ENCODE assay signal across 9 cellular contexts in the genomic region with DNA sequence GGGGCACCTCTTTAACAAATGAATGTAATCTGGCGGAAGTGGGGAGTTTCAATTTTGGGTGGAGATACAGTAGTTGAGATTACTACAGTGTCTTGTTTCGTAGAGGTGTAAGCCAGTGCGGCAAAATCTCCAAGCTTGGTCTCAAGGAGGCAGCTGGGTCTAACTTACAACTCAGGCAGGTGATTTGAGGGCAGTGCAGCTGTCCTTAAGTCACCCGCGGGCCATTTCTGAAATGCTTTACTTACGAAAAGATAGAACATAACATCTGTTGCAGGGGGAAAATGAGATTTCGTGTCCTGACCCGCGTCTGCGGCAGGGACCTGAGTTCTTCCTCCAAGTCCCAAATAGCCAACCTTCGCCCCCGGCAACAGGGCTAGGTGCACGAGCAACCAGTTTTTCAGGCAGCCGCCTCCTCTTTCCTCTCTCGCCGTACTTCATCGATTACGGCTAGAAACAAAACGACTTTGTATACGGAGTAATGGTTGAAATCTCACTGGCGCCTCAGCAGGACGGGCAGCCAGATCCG. TPM values are rescaled to one million over a fixed set of nuclear protein-coding genes. Genes with fewer than 3 reads are reported as not detected.
DNase-seq lines count a peak whose midpoint lies in the region; ATAC-seq and TF ChIP-seq lines count a peak whose summit lies in the region.
"Had no signal": no experiment of that assay in that cellular context is flagged by ENCODE, and none has a peak within 500 bp of the region (broad histone marks: within the 10 kb centered on the region; RNA-seq: fewer than 3 reads in every experiment).

No MANE protein-coding gene starts in this region.

- peaks cover 5 to 30% (median 15%) of the 10 kb centered on the region in 3 donors for H3K4me1 ChIP-seq in esophagus squamous epithelium

- DNase-seq in NCI-H2227 (lab: John Stamatoyannopoulos, UW; ENCODE audit: unreplicated experiment): peak; percentile 56
- DNase-seq in NCI-H2227 treated with DMSO at 0.1 percent for 48 hours (lab: John Stamatoyannopoulos, UW): no peak
- DNase-seq in GM20000 (ENCODE audit: low spot score): peak; percentile 81
- no peak for DNase-seq in esophagus squamous epithelium (lab: John Stamatoyannopoulos, UW)
- no peak for DNase-seq in neural crest cell (ENCODE audit: low read depth, low spot score)
- DNase-seq in GOT3 (lab: John Stamatoyannopoulos, UW): no peak

- peak overlapping the region; percentile 97 for H3K27ac Mint-ChIP-seq in neural crest cell (ENCODE audit: unreplicated experiment)

- no peaks in the 10 kb centered on the region for H3K27me3 ChIP-seq in SU-DHL-6 (ENCODE audit: low read length)
- no peaks in the 10 kb centered on the region for H3K27me3 ChIP-seq in esophagus squamous epithelium

- no peaks in the 10 kb centered on the region for H3K27me3 Mint-ChIP-seq in neural crest cell (ENCODE audit: low read depth)

- H3F3A ChIP-seq in SU-DHL-6 (ENCODE audit: insufficient read depth): peaks cover 9% of the 10 kb centered on the region; the same call in 1 of the 2 replicates

- H3K9me3 ChIP-seq in SU-DHL-6 (ENCODE audit: insufficient read depth, low read length): no peaks in the 10 kb centered on the region; the same call in 1 of the 2 replicates
- H3K9me3 ChIP-seq in esophagus squamous epithelium: no peaks in the 10 kb centered on the region

- no peak for TF ChIP-seq CTCF in GM20000 (IDR thresholded peaks at IDR 0.05; ENCODE audit: extremely low read depth, missing control alignments)
- TF ChIP-seq CTCF in SU-DHL-6 (IDR thresholded peaks at IDR 0.05; ENCODE audit: insufficient read depth, low read length, poor library complexity, severe bottlenecking): no peak
- TF ChIP-seq CTCF in esophagus squamous epithelium (IDR thresholded peaks at IDR 0.05): no peak
- no peak for TF ChIP-seq CTCF in neural crest cell (conservative IDR thresholded peaks at IDR 0.05)

- peaks cover 40% of the 10 kb centered on the region for H3K79me2 ChIP-seq in SU-DHL-6 (ENCODE audit: insufficient read depth, low read length)

- TF ChIP-seq POLR2A in esophagus squamous epithelium (IDR thresholded peaks at IDR 0.05): no peak

- H3K36me3 Mint-ChIP-seq in neural crest cell (ENCODE audit: low read depth): peaks cover 3% of the 10 kb centered on the region

- H4K20me1 ChIP-seq in SU-DHL-6 (ENCODE audit: low read depth, low read length): no peaks in the 10 kb centered on the region

- intact Hi-C loops in esophagus squamous epithelium (cut with DNase I): no loop called here

- H3K36me3 ChIP-seq in SU-DHL-6 (ENCODE audit: low read length): no peaks in the 10 kb centered on the region
- H3K36me3 ChIP-seq in esophagus squamous epithelium: peaks cover 0 to 5% (median 0%) of the 10 kb centered on the region in 3 donors

- H3K27ac ChIP-seq in SU-DHL-6 (ENCODE audit: low read depth, low read length) (peak overlapping the region; percentile 71), esophagus squamous epithelium (peak overlapping the region; percentile 97 to 100 (median 99))

- peaks cover 30% of the 10 kb centered on the region for H3K4me1 Mint-ChIP-seq in neural crest cell

- peak overlapping the region; percentile 89 for H3K4me3 ChIP-seq in SU-DHL-6 (ENCODE audit: insufficient read depth, low read length, poor library complexity, severe bottlenecking)
- peak overlapping the region; percentile 80 to 100 (median 92) for H3K4me3 ChIP-seq in esophagus squamous epithelium

- peak overlapping the region; percentile 96 for H3K4me3 Mint-ChIP-seq in neural crest cell

- H3K9me3 Mint-ChIP-seq in neural crest cell: no peaks in the 10 kb centered on the region

- peak overlapping the region; percentile 74 for H3K4me2 ChIP-seq in SU-DHL-6 (ENCODE audit: low read depth, low read length, poor library complexity, severe bottlenecking)

- H2AFZ ChIP-seq in SU-DHL-6 (ENCODE audit: low read depth, low read length, severe bottlenecking): peak overlapping the region; percentile 84

- no peaks in the 10 kb centered on the region for H3K9me2 ChIP-seq in SU-DHL-6 (replicated peaks; ENCODE audit: insufficient read depth, low read length)

- H3K9ac ChIP-seq in SU-DHL-6 (ENCODE audit: low read length): peak overlapping the region; percentile 88

- ATAC-seq in HG03469 (IDR thresholded peaks at IDR 0.05; ENCODE audit: unreplicated experiment): peak; percentile 20

- 2 to 4% methylated on average over 9 to 10 of the region's 23 CpGs for WGBS in esophagus squamous epithelium, 2 donors

RNA-seq across cellular contexts. Expression of a gene that starts 0.5 kb away (rescaled TPM):
- total RNA-seq in esophagus squamous epithelium (1 to 10 TPM; 3.8 to 7.4 (median 6.3) TPM), neural crest cell (12.3 and 13.3 TPM in 2 replicates)

RNA-seq across cellular contexts. Expression of a gene that starts 18.4 kb away (rescaled TPM):
- under 1 TPM in 1 of 4 donors, not detected in 3; 0.76 TPM for total RNA-seq in esophagus squamous epithelium
- not detected in 2 replicates for total RNA-seq in neural crest cell

RNA-seq across cellular contexts. Expression of a gene that starts 49.0 kb away (rescaled TPM):
- under 1 TPM in 3 of 4 donors, not detected in 1; 0.06 to 0.38 (median 0.18) TPM for total RNA-seq in esophagus squamous epithelium
- total RNA-seq in neural crest cell: 12.8 and 13.8 TPM in 2 replicates
- total RNA-seq: dermis microvascular lymphatic vessel endothelial cell had no signal

Comparison
In these comparisons a context has a peak if more than half of its experiments do, and no peak if none do; other contexts are left out.
1. DNase-seq: peak in NCI-H2227 (single experiment) and GM20000 (single experiment); none in NCI-H2227 treated with DMSO at 0.1 percent for 48 hours (single experiment), esophagus squamous epithelium (single experiment), neural crest cell (single experiment) and GOT3 (single experiment).